Comparison of ENCODE assay signal across 25 cellular contexts in the genomic region with DNA sequence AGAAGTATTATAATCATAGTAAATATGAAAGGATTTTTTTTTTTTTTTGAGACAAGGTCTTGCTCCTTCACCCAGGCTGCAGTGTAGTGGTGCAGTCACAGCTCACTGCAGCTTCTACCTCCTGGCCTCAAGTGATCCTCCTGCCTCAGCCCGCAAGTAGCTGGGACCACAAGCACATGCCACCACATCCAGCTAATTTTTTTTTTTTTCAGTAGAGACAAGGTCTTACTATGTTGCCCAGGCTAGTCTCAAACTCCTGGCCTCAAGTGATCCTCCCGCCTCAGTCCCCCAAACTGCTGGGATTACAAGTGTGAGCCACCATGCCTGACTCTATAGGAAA.
DNase-seq lines count a peak whose midpoint lies in the region; ATAC-seq, FAIRE-seq and TF ChIP-seq lines count a peak whose summit lies in the region.
"Had no signal": no experiment of that assay in that cellular context is flagged by ENCODE, and none has a peak within 500 bp of the region (broad histone marks: within the 10 kb centered on the region; RNA-seq: fewer than 3 reads in every experiment).

No MANE protein-coding gene starts in this region.

- peak overlapping the region in 1 of 12 donors; percentile 64 for H3K27ac ChIP-seq in heart left ventricle
- H3K27ac ChIP-seq: esophagus muscularis mucosa, PC-9, SJSA1 had no signal

- no peak for DNase-seq in GM18507 (ENCODE audit: extremely low spot score, insufficient read length, low read depth)
- no peak for DNase-seq in memory B cell (ENCODE audit: low spot score in 2 of 2)
- DNase-seq in heart left ventricle = no peak
- DNase-seq in NCI-H524 (lab: John Stamatoyannopoulos, UW) = no peak
- no peak for DNase-seq in urothelium cell line (ENCODE audit: low spot score)
- DNase-seq: Calu3; glutamatergic neuron; H7; MG63; NCI-H2029 treated with DMSO at 0.1 percent for 48 hours; NCI-H510A; PC-9; posterior cingulate gyrus; stimulated activated CD4-positive, alpha-beta T cell treated with anti-CD3 and anti-CD28 coated beads, Interleukin-4, amount 100 ng/mL, for 4 hours; stimulated activated CD8-positive, alpha-beta memory T cell treated with anti-CD3 and anti-CD28 coated beads, Interleukin-4, amount 100 ng/mL, for 48 hours had no signal

- peak; percentile 84 for FAIRE-seq in GM18507 (lab: Jason Lieb, UNC)
- FAIRE-seq in urothelium cell line (lab: Jason Lieb, UNC) = no peak
- FAIRE-seq: bronchial epithelial cell had no signal

- no peak for TF ChIP-seq POLR2A in heart left ventricle (IDR thresholded peaks at IDR 0.05)

- H3K36me3 ChIP-seq in heart left ventricle = no peaks in the 10 kb centered on the region
- H3K36me3 ChIP-seq: esophagus muscularis mucosa, MG63, SJSA1 had no signal

- no peak overlapping the region for H3K4me3 ChIP-seq in heart left ventricle
- H3K4me3 ChIP-seq: esophagus muscularis mucosa, lung, MG63, PC-9, SJSA1, skin epidermis had no signal

- ATAC-seq in GM21381 (IDR thresholded peaks at IDR 0.05; ENCODE audit: unreplicated experiment) = peak; percentile 46
- peak; percentile 55 for ATAC-seq in HG03175 (IDR thresholded peaks at IDR 0.05; ENCODE audit: unreplicated experiment)
- no peak for ATAC-seq in memory B cell (ENCODE audit: low read depth)
- no peak for ATAC-seq in heart left ventricle
- ATAC-seq in GM21737 (IDR thresholded peaks at IDR 0.05; ENCODE audit: unreplicated experiment) = no peak
- ATAC-seq: activated CD4-positive, CD25-positive, alpha-beta regulatory T cell treated with anti-CD3 and anti-CD28 coated beads, Interleukin-2, amount 50 U/mL, for 24 hours had no signal

- no peaks in the 10 kb centered on the region for H3K36me3 Mint-ChIP-seq in memory B cell

- no peaks in the 10 kb centered on the region for H3K9me3 ChIP-seq in heart left ventricle
- H3K9me3 ChIP-seq: esophagus muscularis mucosa, MG63, SJSA1 had no signal

- 97 to 100% (median 97%) methylated on average over 2 of the region's 2 CpGs for WGBS in heart left ventricle, 4 donors

- H3K4me1 Mint-ChIP-seq in memory B cell = peaks cover 13% of the 10 kb centered on the region

- peak overlapping the region; percentile 15 for H3K4me3 Mint-ChIP-seq in memory B cell
- H3K4me3 Mint-ChIP-seq: T-helper 2 cell treated with Interferon-gamma antibody and Interleukin-4, amounts not matched to agents 5 μg/mL and 100 μg/mL, for 36 hours had no signal

- H3K9me3 Mint-ChIP-seq in memory B cell = no peaks in the 10 kb centered on the region

- peaks cover 0 to 28% (median 0%) of the 10 kb centered on the region in 12 donors for H3K4me1 ChIP-seq in heart left ventricle
- H3K4me1 ChIP-seq: esophagus muscularis mucosa, SJSA1 had no signal

- intact Hi-C loops in heart left ventricle (cut with DNase I) = no loop called here

- H3K27me3 ChIP-seq in heart left ventricle = no peaks in the 10 kb centered on the region
- H3K27me3 ChIP-seq: esophagus muscularis mucosa, MG63, SJSA1 had no signal

- no peaks in the 10 kb centered on the region for H3K27me3 Mint-ChIP-seq in memory B cell

- TF ChIP-seq CTCF in heart left ventricle (IDR thresholded peaks at IDR 0.05) = no peak

- no peak overlapping the region for H3K27ac Mint-ChIP-seq in memory B cell
- H3K27ac Mint-ChIP-seq: T-helper 2 cell treated with Interferon-gamma antibody and Interleukin-4, amounts not matched to agents 5 μg/mL and 100 μg/mL, for 36 hours had no signal

Comparison
In these comparisons a context has a peak if more than half of its experiments do, and no peak if none do; other contexts are left out.
1. ATAC-seq: peak in GM21381 (single experiment) and HG03175 (single experiment); none in memory B cell (single experiment), heart left ventricle (0 of 4) and GM21737 (single experiment).